Comparison of ENCODE assay signal across 2 cellular contexts in the genomic region with DNA sequence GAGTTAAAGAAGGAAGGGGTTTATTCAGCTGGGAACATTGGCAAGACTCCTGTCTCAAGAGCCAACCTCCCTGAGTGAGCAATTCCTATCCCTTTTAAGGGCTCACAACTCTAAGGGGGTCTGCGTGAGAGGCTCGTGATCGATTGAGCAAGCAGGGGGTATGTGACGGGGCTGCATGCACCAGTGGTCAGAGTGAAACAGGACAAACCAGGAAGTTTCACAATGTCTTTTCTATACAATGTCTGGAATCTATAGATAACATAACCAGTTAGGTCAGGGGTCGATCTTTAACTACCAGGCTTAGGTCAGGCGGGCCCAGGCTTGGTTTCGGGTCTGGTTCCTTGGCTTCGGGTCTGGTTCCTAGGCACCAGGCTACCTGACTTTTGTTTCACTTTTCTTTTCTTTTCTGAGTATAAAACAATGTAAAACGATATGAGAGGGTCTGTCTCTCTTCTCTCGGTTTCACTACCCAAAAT.
TF ChIP-seq lines count a peak whose summit lies in the region.

No MANE protein-coding gene starts in this region.

TF ChIP-seq in SK-N-SH, 30 proteins besides CTCF, POLR2A, EP300 and RAD21 (continued from another document):
- TF ChIP-seq, protein P1, sequence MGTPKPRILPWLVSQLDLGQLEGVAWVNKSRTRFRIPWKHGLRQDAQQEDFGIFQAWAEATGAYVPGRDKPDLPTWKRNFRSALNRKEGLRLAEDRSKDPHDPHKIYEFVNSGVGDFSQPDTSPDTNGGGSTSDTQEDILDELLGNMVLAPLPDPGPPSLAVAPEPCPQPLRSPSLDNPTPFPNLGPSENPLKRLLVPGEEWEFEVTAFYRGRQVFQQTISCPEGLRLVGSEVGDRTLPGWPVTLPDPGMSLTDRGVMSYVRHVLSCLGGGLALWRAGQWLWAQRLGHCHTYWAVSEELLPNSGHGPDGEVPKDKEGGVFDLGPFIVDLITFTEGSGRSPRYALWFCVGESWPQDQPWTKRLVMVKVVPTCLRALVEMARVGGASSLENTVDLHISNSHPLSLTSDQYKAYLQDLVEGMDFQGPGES (IDR thresholded peaks at IDR 0.05; ENCODE audit: low read depth, low read length): no peak
- TF ChIP-seq EZH2phosphoT487 (IDR thresholded peaks at IDR 0.05; ENCODE audit: borderline replicate concordance, low read depth) (no peak), MXI1 (IDR thresholded peaks at IDR 0.05; ENCODE audit: low read depth, low read length) (no peak), POLR2AphosphoS5 (IDR thresholded peaks at IDR 0.05; ENCODE audit: low read depth, low read length) (no peak), SMC3 (IDR thresholded peaks at IDR 0.05; ENCODE audit: low read depth, low read length) (no peak), YY1 (IDR thresholded peaks at IDR 0.05; ENCODE audit: low read depth) (no peak), FOSL2 (IDR thresholded peaks at IDR 0.05; ENCODE audit: borderline replicate concordance, low read depth) (no peak), NFIC (IDR thresholded peaks at IDR 0.05; ENCODE audit: borderline replicate concordance) (no peak), FOXJ3 (CRISPR knock-in tag; IDR thresholded peaks at IDR 0.05) (no peak), MAX (IDR thresholded peaks at IDR 0.05; ENCODE audit: low read depth) (no peak), TAF1 (IDR thresholded peaks at IDR 0.05; ENCODE audit: borderline replicate concordance, low read depth, low read length) (no peak), GATA2 (CRISPR knock-in tag; IDR thresholded peaks at IDR 0.05) (no peak)
- TF ChIP-seq, protein P2, sequence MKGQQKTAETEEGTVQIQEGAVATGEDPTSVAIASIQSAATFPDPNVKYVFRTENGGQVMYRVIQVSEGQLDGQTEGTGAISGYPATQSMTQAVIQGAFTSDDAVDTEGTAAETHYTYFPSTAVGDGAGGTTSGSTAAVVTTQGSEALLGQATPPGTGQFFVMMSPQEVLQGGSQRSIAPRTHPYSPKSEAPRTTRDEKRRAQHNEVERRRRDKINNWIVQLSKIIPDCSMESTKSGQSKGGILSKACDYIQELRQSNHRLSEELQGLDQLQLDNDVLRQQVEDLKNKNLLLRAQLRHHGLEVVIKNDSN (IDR thresholded peaks at IDR 0.05; ENCODE audit: borderline replicate concordance, low read depth): no peak
- TF ChIP-seq, protein P3, sequence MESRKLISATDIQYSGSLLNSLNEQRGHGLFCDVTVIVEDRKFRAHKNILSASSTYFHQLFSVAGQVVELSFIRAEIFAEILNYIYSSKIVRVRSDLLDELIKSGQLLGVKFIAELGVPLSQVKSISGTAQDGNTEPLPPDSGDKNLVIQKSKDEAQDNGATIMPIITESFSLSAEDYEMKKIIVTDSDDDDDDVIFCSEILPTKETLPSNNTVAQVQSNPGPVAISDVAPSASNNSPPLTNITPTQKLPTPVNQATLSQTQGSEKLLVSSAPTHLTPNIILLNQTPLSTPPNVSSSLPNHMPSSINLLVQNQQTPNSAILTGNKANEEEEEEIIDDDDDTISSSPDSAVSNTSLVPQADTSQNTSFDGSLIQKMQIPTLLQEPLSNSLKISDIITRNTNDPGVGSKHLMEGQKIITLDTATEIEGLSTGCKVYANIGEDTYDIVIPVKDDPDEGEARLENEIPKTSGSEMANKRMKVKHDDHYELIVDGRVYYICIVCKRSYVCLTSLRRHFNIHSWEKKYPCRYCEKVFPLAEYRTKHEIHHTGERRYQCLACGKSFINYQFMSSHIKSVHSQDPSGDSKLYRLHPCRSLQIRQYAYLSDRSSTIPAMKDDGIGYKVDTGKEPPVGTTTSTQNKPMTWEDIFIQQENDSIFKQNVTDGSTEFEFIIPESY (IDR thresholded peaks at IDR 0.05; ENCODE audit: borderline replicate concordance, low read depth): no peak

TF ChIP-seq in SK-N-SH treated with all-trans-retinoic acid at 6 μM for 48 hours, 23 proteins besides CTCF, POLR2A, EP300 and RAD21 (continued from another document):
- no peak for TF ChIP-seq ZNF8 (CRISPR knock-in tag; IDR thresholded peaks at IDR 0.05)
- no peak for TF ChIP-seq OSR1 (CRISPR knock-in tag; IDR thresholded peaks at IDR 0.05)
- TF ChIP-seq ISL1 (CRISPR knock-in tag; IDR thresholded peaks at IDR 0.05): no peak
- no peak for TF ChIP-seq CSDC2 (CRISPR knock-in tag; IDR thresholded peaks at IDR 0.05)
- TF ChIP-seq SNAI2 (CRISPR knock-in tag; IDR thresholded peaks at IDR 0.05): no peak
- TF ChIP-seq CREB5 (CRISPR knock-in tag; IDR thresholded peaks at IDR 0.05; ENCODE audit: low read depth): no peak
- no peak for TF ChIP-seq ZNF70 (CRISPR knock-in tag; IDR thresholded peaks at IDR 0.05)
- TF ChIP-seq, protein P4, sequence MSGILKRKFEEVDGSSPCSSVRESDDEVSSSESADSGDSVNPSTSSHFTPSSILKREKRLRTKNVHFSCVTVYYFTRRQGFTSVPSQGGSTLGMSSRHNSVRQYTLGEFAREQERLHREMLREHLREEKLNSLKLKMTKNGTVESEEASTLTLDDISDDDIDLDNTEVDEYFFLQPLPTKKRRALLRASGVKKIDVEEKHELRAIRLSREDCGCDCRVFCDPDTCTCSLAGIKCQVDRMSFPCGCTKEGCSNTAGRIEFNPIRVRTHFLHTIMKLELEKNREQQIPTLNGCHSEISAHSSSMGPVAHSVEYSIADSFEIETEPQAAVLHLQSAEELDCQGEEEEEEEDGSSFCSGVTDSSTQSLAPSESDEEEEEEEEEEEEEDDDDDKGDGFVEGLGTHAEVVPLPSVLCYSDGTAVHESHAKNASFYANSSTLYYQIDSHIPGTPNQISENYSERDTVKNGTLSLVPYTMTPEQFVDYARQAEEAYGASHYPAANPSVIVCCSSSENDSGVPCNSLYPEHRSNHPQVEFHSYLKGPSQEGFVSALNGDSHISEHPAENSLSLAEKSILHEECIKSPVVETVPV (CRISPR knock-in tag; IDR thresholded peaks at IDR 0.05): no peak
- TF ChIP-seq, protein P5, sequence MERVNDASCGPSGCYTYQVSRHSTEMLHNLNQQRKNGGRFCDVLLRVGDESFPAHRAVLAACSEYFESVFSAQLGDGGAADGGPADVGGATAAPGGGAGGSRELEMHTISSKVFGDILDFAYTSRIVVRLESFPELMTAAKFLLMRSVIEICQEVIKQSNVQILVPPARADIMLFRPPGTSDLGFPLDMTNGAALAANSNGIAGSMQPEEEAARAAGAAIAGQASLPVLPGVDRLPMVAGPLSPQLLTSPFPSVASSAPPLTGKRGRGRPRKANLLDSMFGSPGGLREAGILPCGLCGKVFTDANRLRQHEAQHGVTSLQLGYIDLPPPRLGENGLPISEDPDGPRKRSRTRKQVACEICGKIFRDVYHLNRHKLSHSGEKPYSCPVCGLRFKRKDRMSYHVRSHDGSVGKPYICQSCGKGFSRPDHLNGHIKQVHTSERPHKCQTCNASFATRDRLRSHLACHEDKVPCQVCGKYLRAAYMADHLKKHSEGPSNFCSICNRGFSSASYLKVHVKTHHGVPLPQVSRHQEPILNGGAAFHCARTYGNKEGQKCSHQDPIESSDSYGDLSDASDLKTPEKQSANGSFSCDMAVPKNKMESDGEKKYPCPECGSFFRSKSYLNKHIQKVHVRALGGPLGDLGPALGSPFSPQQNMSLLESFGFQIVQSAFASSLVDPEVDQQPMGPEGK (CRISPR knock-in tag; IDR thresholded peaks at IDR 0.05; ENCODE audit: borderline replicate concordance): no peak
- no peak for TF ChIP-seq ARNTL (CRISPR knock-in tag; IDR thresholded peaks at IDR 0.05; ENCODE audit: borderline replicate concordance, low read depth)
- TF ChIP-seq BACH2 (CRISPR knock-in tag; IDR thresholded peaks at IDR 0.05; ENCODE audit: borderline replicate concordance): no peak
- no peak for TF ChIP-seq ZFP30 (CRISPR knock-in tag; IDR thresholded peaks at IDR 0.05)
- TF ChIP-seq TOX (CRISPR knock-in tag; IDR thresholded peaks at IDR 0.05; ENCODE audit: borderline replicate concordance): no peak
- TF ChIP-seq, protein P6, sequence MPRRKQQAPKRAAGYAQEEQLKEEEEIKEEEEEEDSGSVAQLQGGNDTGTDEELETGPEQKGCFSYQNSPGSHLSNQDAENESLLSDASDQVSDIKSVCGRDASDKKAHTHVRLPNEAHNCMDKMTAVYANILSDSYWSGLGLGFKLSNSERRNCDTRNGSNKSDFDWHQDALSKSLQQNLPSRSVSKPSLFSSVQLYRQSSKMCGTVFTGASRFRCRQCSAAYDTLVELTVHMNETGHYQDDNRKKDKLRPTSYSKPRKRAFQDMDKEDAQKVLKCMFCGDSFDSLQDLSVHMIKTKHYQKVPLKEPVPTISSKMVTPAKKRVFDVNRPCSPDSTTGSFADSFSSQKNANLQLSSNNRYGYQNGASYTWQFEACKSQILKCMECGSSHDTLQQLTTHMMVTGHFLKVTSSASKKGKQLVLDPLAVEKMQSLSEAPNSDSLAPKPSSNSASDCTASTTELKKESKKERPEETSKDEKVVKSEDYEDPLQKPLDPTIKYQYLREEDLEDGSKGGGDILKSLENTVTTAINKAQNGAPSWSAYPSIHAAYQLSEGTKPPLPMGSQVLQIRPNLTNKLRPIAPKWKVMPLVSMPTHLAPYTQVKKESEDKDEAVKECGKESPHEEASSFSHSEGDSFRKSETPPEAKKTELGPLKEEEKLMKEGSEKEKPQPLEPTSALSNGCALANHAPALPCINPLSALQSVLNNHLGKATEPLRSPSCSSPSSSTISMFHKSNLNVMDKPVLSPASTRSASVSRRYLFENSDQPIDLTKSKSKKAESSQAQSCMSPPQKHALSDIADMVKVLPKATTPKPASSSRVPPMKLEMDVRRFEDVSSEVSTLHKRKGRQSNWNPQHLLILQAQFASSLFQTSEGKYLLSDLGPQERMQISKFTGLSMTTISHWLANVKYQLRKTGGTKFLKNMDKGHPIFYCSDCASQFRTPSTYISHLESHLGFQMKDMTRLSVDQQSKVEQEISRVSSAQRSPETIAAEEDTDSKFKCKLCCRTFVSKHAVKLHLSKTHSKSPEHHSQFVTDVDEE (CRISPR knock-in tag; IDR thresholded peaks at IDR 0.05): no peak
- no peak for TF ChIP-seq RARB (CRISPR knock-in tag; IDR thresholded peaks at IDR 0.05)
- TF ChIP-seq ESRRG (CRISPR knock-in tag; IDR thresholded peaks at IDR 0.05): no peak
- TF ChIP-seq ZFP3 (CRISPR knock-in tag; IDR thresholded peaks at IDR 0.05): no peak
TF ChIP-seq in SK-N-SH treated with all-trans-retinoic acid at 6 μM for 48 hours: peak in this region for 0.
